Comparison of ENCODE assay signal across 31 cellular contexts in genomic region chr10:100356067-100357017, GRCh38. TPM values are rescaled to one million over a fixed set of nuclear protein-coding genes. Genes with fewer than 3 reads are reported as not detected.
A peak's percentile ranks its signal among the peaks of the same experiment; 100 is the strongest.
DNase-seq lines count a peak whose midpoint lies in the region; ATAC-seq, FAIRE-seq and TF ChIP-seq lines count a peak whose summit lies in the region.
"Had no signal": no experiment of that assay in that cellular context is flagged by ENCODE, and none has a peak within 500 bp of the region (broad histone marks: within the 10 kb centered on the region; RNA-seq: fewer than 3 reads in every experiment).

No MANE protein-coding gene starts in this region.

- no peak overlapping the region for H4K8ac ChIP-seq in neuronal stem cell (ENCODE audit: low read depth, low read length)

- no peak for TF ChIP-seq POLR2A in K562 (conservative IDR thresholded peaks at IDR 0.05)

- no peak overlapping the region for H2BK15ac ChIP-seq in neuronal stem cell (ENCODE audit: low read length)

- WGBS in K562 (ENCODE audit: insufficient coverage, low coverage, missing lambda C conversion rate) = 84% methylated on average over 11 of the region's 14 CpGs
- WGBS in neuronal stem cell (ENCODE audit: extremely low coverage in 2 of 2, insufficient read length in 2 of 2, insufficient replicate concordance in 1 of 2), 2 donors = no CpG with 5 or more reads among the region's 14 CpGs

- TF ChIP-seq EP300 in K562 (IDR thresholded peaks at IDR 0.05; ENCODE audit: low read length) = no peak

- ATAC-seq in DND-41 (ENCODE audit: insufficient read depth, low read depth) (no peak), K562 (no peak), upper lobe of right lung (no peak)
- ATAC-seq in activated T-cell treated with anti-CD3 and anti-CD28 coated beads, Interleukin-2, amount 50 U/mL, for 4 hours = no peak
- ATAC-seq: activated CD8-positive, alpha-beta memory T cell treated with anti-CD3 and anti-CD28 coated beads, Interleukin-2, amount 10 ng/mL, durations not matched to agents 7 days and 5 days; activated T-cell treated with anti-CD3 and anti-CD28 coated beads, Interleukin-2, amount 50 U/mL, for 72 hours; esophagus mucosa; foreskin keratinocyte; heart left ventricle had no signal

- DNase-seq in DND-41 (no peak), HTR-8/SVneo (ENCODE audit: insufficient read length, low spot score) (no peak), K562 (ENCODE audit: extremely low read depth in 1 of 4, low spot score in 3 of 4) (no peak), neuronal stem cell (ENCODE audit: low spot score) (no peak), NCI-H345 (lab: John Stamatoyannopoulos, UW) (no peak), NCI-H1105 treated with DMSO at 0.1 percent for 48 hours (lab: John Stamatoyannopoulos, UW) (no peak), upper lobe of right lung (no peak)
- no peak for DNase-seq in activated T-cell treated with anti-CD3 and anti-CD28 coated beads, Interleukin-2, amount 50 U/mL, for 4 hours
- DNase-seq: activated CD4-positive, alpha-beta T cell treated with anti-CD3 and anti-CD28 coated beads, Interleukin-2, amount 50 U/mL, for 1 hour; activated CD8-positive, alpha-beta memory T cell treated with anti-CD3 and anti-CD28 coated beads, Interleukin-2, amount 10 ng/mL, durations not matched to agents 7 days and 5 days; activated naive CD4-positive, alpha-beta T cell treated with anti-CD3 and anti-CD28 coated beads for 36 hours; activated T-cell treated with anti-CD3 and anti-CD28 coated beads, Interleukin-2, amount 50 U/mL, for 72 hours; amniotic stem cell; CD8-positive, alpha-beta memory T cell; effector CD4-positive, alpha-beta T cell; foreskin keratinocyte; HCEC 1CT; heart left ventricle; NCI-H1436; posterior cingulate gyrus; Right ventricle myocardium superior; stimulated activated CD4-positive, alpha-beta T cell treated with anti-CD3 and anti-CD28 coated beads, Interleukin-15, amount 100 ng/mL, for 24 hours; stimulated activated naive CD4-positive, alpha-beta T cell treated with Interleukin-2 at 50 U/mL for 16 hours; SW 1271; T-helper 9 cell had no signal

- H3K79me2 ChIP-seq in DND-41 (ENCODE audit: insufficient read depth, low read length) (peaks cover 67% of the 10 kb centered on the region), K562 (ENCODE audit: control insufficient read depth, insufficient read depth, low read length) (peaks cover 69% of the 10 kb centered on the region)

- no peak overlapping the region for H3K4me3 Mint-ChIP-seq in activated T-cell treated with anti-CD3 and anti-CD28 coated beads, Interleukin-2, amount 50 U/mL, for 4 hours
- H3K4me3 Mint-ChIP-seq: activated CD8-positive, alpha-beta memory T cell treated with anti-CD3 and anti-CD28 coated beads, Interleukin-2, amount 10 ng/mL, durations not matched to agents 7 days and 5 days; activated naive CD4-positive, alpha-beta T cell treated with anti-CD3 and anti-CD28 coated beads for 36 hours; activated T-cell treated with anti-CD3 and anti-CD28 coated beads, Interleukin-2, amount 50 U/mL, for 72 hours; CD8-positive, alpha-beta memory T cell had no signal

- no peak overlapping the region for H2AK5ac ChIP-seq in neuronal stem cell (ENCODE audit: low read depth, low read length)

- no peak overlapping the region for H2BK12ac ChIP-seq in neuronal stem cell (ENCODE audit: low read length)

- no peak overlapping the region for H2BK5ac ChIP-seq in neuronal stem cell (ENCODE audit: low read length)

- H3K36me3 ChIP-seq in DND-41 (ENCODE audit: insufficient read depth, low read length) (peaks cover 93% of the 10 kb centered on the region), K562 (ENCODE audit: control insufficient read depth, insufficient read depth, low read length) (peaks cover 92% of the 10 kb centered on the region), neuronal stem cell (replicated peaks in 1 of 2; ENCODE audit: control insufficient read depth in 2 of 2, insufficient read depth in 2 of 2, low read length in 2 of 2) (peaks cover 77 to 97% of the 10 kb centered on the region in 2 donors), upper lobe of right lung (peaks cover 35% of the 10 kb centered on the region)

- no peaks in the 10 kb centered on the region for H3K27me3 ChIP-seq in DND-41 (ENCODE audit: insufficient read depth, low read length, poor library complexity)
- no peaks in the 10 kb centered on the region for H3K27me3 ChIP-seq in K562 (ENCODE audit: control insufficient read depth in 2 of 2, insufficient read depth in 2 of 2, low read length in 2 of 2)
- no peaks in the 10 kb centered on the region for H3K27me3 ChIP-seq in neuronal stem cell (ENCODE audit: control insufficient read depth in 3 of 3, insufficient read depth in 3 of 3, low read depth in 1 of 3, low read length in 3 of 3)
- no peaks in the 10 kb centered on the region for H3K27me3 ChIP-seq in upper lobe of right lung
- H3K27me3 ChIP-seq: foreskin keratinocyte, heart left ventricle had no signal

- H2BK120ac ChIP-seq in neuronal stem cell (ENCODE audit: low read depth, low read length) = no peak overlapping the region

- in situ Hi-C loops in K562 (cut with MboI) = no loop called here

- TF ChIP-seq CTCF in DND-41 (IDR thresholded peaks at IDR 0.05; ENCODE audit: borderline replicate concordance, extremely low read depth, low read length, poor library complexity, severe bottlenecking) (no peak), K562 (IDR thresholded peaks at IDR 0.05 in 2 of 3, conservative IDR thresholded peaks at IDR 0.05 in 1 of 3; ENCODE audit: insufficient read depth in 2 of 3, low read depth in 1 of 3, low read length in 3 of 3) (no peak), upper lobe of right lung (IDR thresholded peaks at IDR 0.05) (no peak)

- H3K4me2 ChIP-seq in DND-41 (ENCODE audit: insufficient read depth, low read length) (peak overlapping the region; percentile 34; the same call in 1 of the 2 replicates), K562 (ENCODE audit: insufficient read depth, low read length) (peak overlapping the region; percentile 41; the same call in 1 of the 2 replicates), neuronal stem cell (ENCODE audit: insufficient read depth, low read length, poor library complexity, severe bottlenecking) (no peak overlapping the region)
- H3K4me2 ChIP-seq: KMS-11 had no signal

- peaks cover 4% of the 10 kb centered on the region for H3K9me1 ChIP-seq in K562 (ENCODE audit: control insufficient read depth, insufficient read depth, low read length)

- FAIRE-seq in HTR-8/SVneo (lab: Jason Lieb, UNC) (peak; percentile 4), K562 (lab: Jason Lieb, UNC) (no peak)
- FAIRE-seq: colon had no signal

- H3K27me3 Mint-ChIP-seq in activated T-cell treated with anti-CD3 and anti-CD28 coated beads, Interleukin-2, amount 50 U/mL, for 4 hours (ENCODE audit: low read depth) = no peaks in the 10 kb centered on the region
- H3K27me3 Mint-ChIP-seq: activated CD8-positive, alpha-beta memory T cell treated with anti-CD3 and anti-CD28 coated beads, Interleukin-2, amount 10 ng/mL, durations not matched to agents 7 days and 5 days; CD8-positive, alpha-beta memory T cell had no signal

- H3K4me3 ChIP-seq in DND-41 (ENCODE audit: low read depth in 1 of 2, low read length in 2 of 2) (no peak overlapping the region), K562 (no peak overlapping the region), neuronal stem cell (ENCODE audit: low read length in 2 of 2) (no peak overlapping the region), upper lobe of right lung (no peak overlapping the region)
- H3K4me3 ChIP-seq: heart left ventricle, lung, thoracic aorta had no signal

- no TSS peak for BruUV-seq in K562 (replicated peaks; lab: Mats Ljungman, UMichigan)

- no peak overlapping the region for H3K18ac ChIP-seq in neuronal stem cell (ENCODE audit: low read length)

- no peaks in the 10 kb centered on the region for H3K9me3 Mint-ChIP-seq in activated T-cell treated with anti-CD3 and anti-CD28 coated beads, Interleukin-2, amount 50 U/mL, for 4 hours
- H3K9me3 Mint-ChIP-seq: activated naive CD4-positive, alpha-beta T cell treated with anti-CD3 and anti-CD28 coated beads for 36 hours; activated T-cell treated with anti-CD3 and anti-CD28 coated beads, Interleukin-2, amount 50 U/mL, for 72 hours; CD8-positive, alpha-beta memory T cell had no signal

- H3K79me1 ChIP-seq in neuronal stem cell (ENCODE audit: low read depth, low read length) = peaks cover 6% of the 10 kb centered on the region

- intact Hi-C loops in K562 (cut with micrococcal nuclease) (no loop called here), upper lobe of right lung (cut with DNase I) (no loop called here)

- H3K27ac ChIP-seq in DND-41 (ENCODE audit: low read length) = no peak overlapping the region
- H3K27ac ChIP-seq in K562 (ENCODE audit: extremely low read depth, low read depth, low read length) = no peak overlapping the region
- peak overlapping the region; percentile 24 for H3K27ac ChIP-seq in neuronal stem cell (replicated peaks; ENCODE audit: low read length)
- no peak overlapping the region for H3K27ac ChIP-seq in upper lobe of right lung
- H3K27ac ChIP-seq: foreskin keratinocyte, heart left ventricle, KMS-11, thoracic aorta had no signal

- H3K36me3 Mint-ChIP-seq in activated T-cell treated with anti-CD3 and anti-CD28 coated beads, Interleukin-2, amount 50 U/mL, for 4 hours (ENCODE audit: insufficient read depth) = peaks cover 40% of the 10 kb centered on the region

- no peak for TF ChIP-seq RAD21 in K562 (CRISPR knock-in tag; conservative IDR thresholded peaks at IDR 0.05 in 1 of 2, IDR thresholded peaks at IDR 0.05 in 1 of 2)

- H3K14ac ChIP-seq in neuronal stem cell (ENCODE audit: low read length) = no peak overlapping the region

- H3K9ac ChIP-seq in DND-41 (ENCODE audit: low read depth, low read length) (no peak overlapping the region), K562 (ENCODE audit: insufficient read depth in 1 of 2, low read depth in 2 of 2, low read length in 2 of 2) (no peak overlapping the region), neuronal stem cell (ENCODE audit: low read depth, low read length, poor library complexity) (no peak overlapping the region)
- H3K9ac ChIP-seq: KMS-11 had no signal

- H3K4me1 ChIP-seq in DND-41 (ENCODE audit: insufficient read depth, low read length) (peaks cover 55% of the 10 kb centered on the region), K562 (replicated peaks in 1 of 2; ENCODE audit: control insufficient read depth in 2 of 2, insufficient read depth in 2 of 2, low read length in 2 of 2) (peaks cover 17 to 39% of the 10 kb centered on the region in 2 experiments), neuronal stem cell (ENCODE audit: control insufficient read depth in 2 of 2, insufficient read depth in 1 of 2, low read depth in 1 of 2, low read length in 2 of 2) (peaks cover 2 to 19% of the 10 kb centered on the region in 2 donors), upper lobe of right lung (peaks cover 8% of the 10 kb centered on the region)

- no peak overlapping the region for H3K4ac ChIP-seq in neuronal stem cell (ENCODE audit: low read length)

- no peak overlapping the region for H4K91ac ChIP-seq in neuronal stem cell (ENCODE audit: low read depth, low read length, poor library complexity)

- H4K20me1 ChIP-seq in DND-41 (ENCODE audit: insufficient read depth, low read length) (peaks cover 83% of the 10 kb centered on the region), K562 (replicated peaks; ENCODE audit: control insufficient read depth, insufficient read depth, low read length) (peaks cover 29% of the 10 kb centered on the region)

- POLR2A ChIA-PET in K562 (lab: Yijun Ruan, JAX) = no interaction called here

- H3K9me3 ChIP-seq in DND-41 (ENCODE audit: insufficient read depth, low read length, severe bottlenecking) = no peaks in the 10 kb centered on the region
- H3K9me3 ChIP-seq in K562 (replicated peaks; ENCODE audit: control insufficient read depth, insufficient read depth, low read depth, low read length) = no peaks in the 10 kb centered on the region
- H3K9me3 ChIP-seq in neuronal stem cell (replicated peaks in 1 of 2; ENCODE audit: control insufficient read depth in 2 of 2, insufficient read depth in 1 of 2, low read depth in 1 of 2, low read length in 2 of 2) = peaks cover 0 to 31% of the 10 kb centered on the region in 2 donors
- H3K9me3 ChIP-seq in upper lobe of right lung = no peaks in the 10 kb centered on the region
- H3K9me3 ChIP-seq: heart left ventricle, thoracic aorta had no signal

- peaks cover 7% of the 10 kb centered on the region for H3K4me1 Mint-ChIP-seq in activated T-cell treated with anti-CD3 and anti-CD28 coated beads, Interleukin-2, amount 50 U/mL, for 4 hours (ENCODE audit: low read depth)

- CTCF ChIA-PET in K562 (lab: Yijun Ruan, JAX; ENCODE audit: low intra/inter-chr PET ratio) = no interaction called here

- H2AFZ ChIP-seq in DND-41 (ENCODE audit: low read depth, low read length) (no peak overlapping the region), K562 (ENCODE audit: low read depth, low read length) (no peak overlapping the region), neuronal stem cell (ENCODE audit: low read length) (no peak overlapping the region)

- H3K23ac ChIP-seq in neuronal stem cell (ENCODE audit: low read depth, low read length, poor library complexity) = no peak overlapping the region

RNA-seq across cellular contexts. Expression of gene SCD, which starts 9.3 kb away (rescaled TPM):
- total RNA-seq in K562 (2011; cell fraction: chromatin; rRNA removed; ENCODE audit: low replicate concordance) = 359 and 388 TPM in 2 replicates
- 494 and 521 TPM in 2 replicates for total RNA-seq in K562 (2011; cell fraction: nucleolus; rRNA removed)
- total RNA-seq in K562 (2011; cell fraction: nucleoplasm; rRNA removed) = 684 and 892 TPM in 2 replicates
- total RNA-seq in K562 (2014; rRNA removed) = 114 and 153 TPM in 2 replicates
- 156 and 167 TPM in 2 replicates for total RNA-seq in K562 (2014; rRNA removed; fragmentation: Illumina TruSeq; extraction: Trizol)
- 159 and 165 TPM in 2 replicates for total RNA-seq in K562 (2015; rRNA removed; fragmentation: Illumina TruSeq; extraction: Trizol)
- 278 and 287 TPM in 2 replicates for total RNA-seq in K562 (2021)
- 486 and 648 TPM in 2 replicates for polyA plus RNA-seq in K562 (2011; rRNA removed)
- 380 and 627 TPM in 2 replicates for polyA plus RNA-seq in K562 (2011; cell fraction: cytosol; rRNA removed)
- polyA plus RNA-seq in K562 (2011; cell fraction: nucleus; rRNA removed) = 141 and 221 TPM in 2 replicates
- 255 and 256 TPM in 2 replicates for polyA plus RNA-seq in K562 (2012)
- 279 and 309 TPM in 2 replicates for polyA plus RNA-seq in K562 (2014; fragmentation: Illumina TruSeq; extraction: Trizol)
- polyA plus RNA-seq in K562 (2014; fragmentation: Nextera tagmentation; extraction: Ambion mirVana) = 100 to 1,000 TPM; 188 to 258 TPM
- 166 and 184 TPM in 2 replicates for polyA plus RNA-seq in K562 (2014; rRNA removed)
- 582 and 700 TPM in 2 replicates for polyA minus RNA-seq in K562 (2011; rRNA and poly(A)+ RNA removed)
- 320 and 376 TPM in 2 replicates for polyA minus RNA-seq in K562 (2011; cell fraction: cytosol; rRNA and poly(A)+ RNA removed)
- polyA minus RNA-seq in K562 (2011; cell fraction: nucleus; rRNA and poly(A)+ RNA removed) = 39.0 and 97.6 TPM in 2 replicates
- polyA plus RNA-seq in neuronal stem cell (2013, experiment 1 of 2) = 373 TPM
- 380 TPM for polyA plus RNA-seq in neuronal stem cell (2013, experiment 2 of 2)
- 10 to 100 TPM; 19.7 to 26.7 (median 21.1) TPM for total RNA-seq in activated T-cell treated with anti-CD3 and anti-CD28 coated beads, Interleukin-2, amount 50 U/mL, for 4 hours
- 276 TPM for total RNA-seq in upper lobe of right lung

RNA-seq across cellular contexts. Expression of gene PKD2L1, which starts 26.3 kb away (rescaled TPM):
- not detected in 2 replicates for total RNA-seq in K562 (2011; cell fraction: chromatin; rRNA removed; ENCODE audit: low replicate concordance)
- total RNA-seq in K562 (2011; cell fraction: nucleolus; rRNA removed) = not detected in 2 replicates
- total RNA-seq in K562 (2011; cell fraction: nucleoplasm; rRNA removed) = not detected in 2 replicates
- total RNA-seq in K562 (2014; rRNA removed) = not detected in 2 replicates
- total RNA-seq in K562 (2014; rRNA removed; fragmentation: Illumina TruSeq; extraction: Trizol) = not detected in 2 replicates
- total RNA-seq in K562 (2015; rRNA removed; fragmentation: Illumina TruSeq; extraction: Trizol) = not detected in 2 replicates
- total RNA-seq in K562 (2021) = not detected in 2 replicates
- polyA plus RNA-seq in K562 (2011; rRNA removed) = not detected in 2 replicates
- polyA plus RNA-seq in K562 (2011; cell fraction: cytosol; rRNA removed) = not detected in 2 replicates
- 0.04 TPM in 1 of 2 replicates, not detected in the other for polyA plus RNA-seq in K562 (2011; cell fraction: nucleus; rRNA removed)
- polyA plus RNA-seq in K562 (2012) = 0.30 TPM in 1 of 2 replicates, not detected in the other
- not detected in 2 replicates for polyA plus RNA-seq in K562 (2014; fragmentation: Illumina TruSeq; extraction: Trizol)
- polyA plus RNA-seq in K562 (2014; fragmentation: Nextera tagmentation; extraction: Ambion mirVana) = not detected
- polyA plus RNA-seq in K562 (2014; rRNA removed) = not detected in 2 replicates
- not detected in 2 replicates for polyA minus RNA-seq in K562 (2011; rRNA and poly(A)+ RNA removed)
- polyA minus RNA-seq in K562 (2011; cell fraction: cytosol; rRNA and poly(A)+ RNA removed) = not detected in 2 replicates
- not detected in 2 replicates for polyA minus RNA-seq in K562 (2011; cell fraction: nucleus; rRNA and poly(A)+ RNA removed)
- polyA plus RNA-seq in neuronal stem cell (2013, experiment 1 of 2) = 0.01 TPM
- polyA plus RNA-seq in neuronal stem cell (2013, experiment 2 of 2) = 0.10 TPM
- not detected for total RNA-seq in activated T-cell treated with anti-CD3 and anti-CD28 coated beads, Interleukin-2, amount 50 U/mL, for 4 hours
- 2.1 TPM for total RNA-seq in upper lobe of right lung
- total RNA-seq: activated CD8-positive, alpha-beta memory T cell treated with anti-CD3 and anti-CD28 coated beads, Interleukin-2, amount 10 ng/mL, durations not matched to agents 7 days and 5 days; activated naive CD4-positive, alpha-beta T cell treated with anti-CD3 and anti-CD28 coated beads for 36 hours; CD8-positive, alpha-beta memory T cell; esophagus mucosa; foreskin keratinocyte; heart left ventricle; kidney epithelial cell; Right ventricle myocardium superior had no signal
- polyA plus RNA-seq: CD8-positive, alpha-beta memory T cell; foreskin keratinocyte; heart left ventricle had no signal

Comparison
In these comparisons a context has a peak if more than half of its experiments do, and no peak if none do; other contexts are left out.
1. RNA of gene SCD, which starts 9.3 kb away (total RNA-seq): 276 TPM in upper lobe of right lung (single experiment) and 114 to 892 TPM in K562; 19.7 to 26.7 TPM in activated T-cell treated with anti-CD3 and anti-CD28 coated beads, Interleukin-2, amount 50 U/mL, for 4 hours; every median in the first group is over 4 times any median in the second.